In genomic region chr5:30040483-30041116, GRCh38 we compare ENCODE assay signal across 8 cellular contexts.
DNase-seq lines count a peak whose midpoint lies in the region; ATAC-seq and TF ChIP-seq lines count a peak whose summit lies in the region.

No MANE protein-coding gene starts in this region.

- TF ChIP-seq CTCF in omental fat pad (IDR thresholded peaks at IDR 0.05): no peak

- POLR2A ChIA-PET in activated CD8-positive, alpha-beta T cell treated with anti-CD3 and anti-CD28 coated beads, Interleukin-2, amount 10 ng/mL, durations not matched to agents 7 days and 5 days (lab: Charles Lee): no interaction called here

- ATAC-seq in HG03025 (IDR thresholded peaks at IDR 0.05; ENCODE audit: low FRiP score, unreplicated experiment) (peak; percentile 61), GM18511 (IDR thresholded peaks at IDR 0.05; ENCODE audit: unreplicated experiment) (no peak), HG03045 (IDR thresholded peaks at IDR 0.05; ENCODE audit: unreplicated experiment) (no peak), omental fat pad (ENCODE audit: low FRiP score) (no peak)
- ATAC-seq in activated CD8-positive, alpha-beta T cell treated with anti-CD3 and anti-CD28 coated beads, Interleukin-2, amount 10 ng/mL, durations not matched to agents 7 days and 5 days: no peak

- peaks cover under 1% of the 10 kb centered on the region for H3K9me3 Mint-ChIP-seq in activated CD8-positive, alpha-beta T cell treated with anti-CD3 and anti-CD28 coated beads, Interleukin-2, amount 10 ng/mL, durations not matched to agents 7 days and 5 days (ENCODE audit: insufficient read depth)

- CTCF ChIA-PET in activated CD8-positive, alpha-beta T cell treated with anti-CD3 and anti-CD28 coated beads, Interleukin-2, amount 10 ng/mL, durations not matched to agents 7 days and 5 days (lab: Charles Lee): interaction anchor here (0.6 to 1.3 kb wide), 4 partner anchors 9 to 360 kb away, joined by 3 to 4 read pairs (median 3); no protein-coding TSS in a partner anchor

- no peaks in the 10 kb centered on the region for H3K36me3 Mint-ChIP-seq in activated CD8-positive, alpha-beta T cell treated with anti-CD3 and anti-CD28 coated beads, Interleukin-2, amount 10 ng/mL, durations not matched to agents 7 days and 5 days (ENCODE audit: low read depth)

- H3K4me1 Mint-ChIP-seq in activated CD8-positive, alpha-beta T cell treated with anti-CD3 and anti-CD28 coated beads, Interleukin-2, amount 10 ng/mL, durations not matched to agents 7 days and 5 days (ENCODE audit: low read depth): no peaks in the 10 kb centered on the region

- H3K27me3 Mint-ChIP-seq in activated CD8-positive, alpha-beta T cell treated with anti-CD3 and anti-CD28 coated beads, Interleukin-2, amount 10 ng/mL, durations not matched to agents 7 days and 5 days (ENCODE audit: low read depth): no peaks in the 10 kb centered on the region

- DNase-seq in EH (ENCODE audit: low read depth) (peak; percentile 9), NCI-H2196 (lab: John Stamatoyannopoulos, UW; ENCODE audit: unreplicated experiment) (peak; percentile 62), islet precursor cell (peak; percentile 76), omental fat pad (ENCODE audit: low spot score) (no peak)
- DNase-seq in activated CD8-positive, alpha-beta T cell treated with anti-CD3 and anti-CD28 coated beads, Interleukin-2, amount 10 ng/mL, durations not matched to agents 7 days and 5 days: peak; percentile 25

- no peak overlapping the region for H3K4me3 Mint-ChIP-seq in activated CD8-positive, alpha-beta T cell treated with anti-CD3 and anti-CD28 coated beads, Interleukin-2, amount 10 ng/mL, durations not matched to agents 7 days and 5 days

- no peak overlapping the region for H3K27ac Mint-ChIP-seq in activated CD8-positive, alpha-beta T cell treated with anti-CD3 and anti-CD28 coated beads, Interleukin-2, amount 10 ng/mL, durations not matched to agents 7 days and 5 days
